ENCODE assay signal across 11 cellular contexts in the genomic region with DNA sequence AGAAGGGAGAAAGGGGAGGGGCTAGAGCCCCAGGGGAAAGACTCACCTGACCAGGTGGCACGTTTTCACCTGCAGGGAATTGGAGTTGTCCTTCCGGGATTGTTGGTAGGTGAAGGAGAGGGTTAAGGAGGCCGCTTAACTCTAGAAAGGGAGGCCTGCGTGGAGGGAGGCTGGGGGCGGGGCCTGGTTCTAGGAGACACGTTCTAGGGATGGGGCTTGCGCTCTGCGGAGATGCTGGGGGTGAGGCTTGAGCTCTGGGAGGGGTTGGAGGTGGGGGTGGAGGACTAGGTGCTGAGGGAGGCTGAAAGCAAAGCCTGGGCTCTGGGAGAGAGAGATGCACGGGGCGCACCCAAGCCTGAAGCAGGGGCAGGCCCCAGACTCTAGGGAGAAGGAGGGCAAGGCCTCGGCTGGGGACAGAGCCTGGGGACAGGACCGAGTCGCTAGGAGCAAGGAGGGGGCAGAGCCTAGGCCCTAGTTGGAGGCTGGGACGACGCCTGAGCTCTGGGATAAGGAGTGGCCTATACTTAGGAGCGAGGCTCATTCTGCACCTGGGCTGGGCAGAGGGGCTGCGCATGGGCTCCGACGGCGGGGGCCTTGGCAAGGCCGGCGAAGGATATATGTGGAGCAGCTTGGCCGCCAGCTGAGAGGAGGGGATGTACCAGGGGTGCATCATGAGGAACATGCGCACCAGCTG. TPM values are rescaled to one million over a fixed set of nuclear protein-coding genes. Genes with fewer than 3 reads are reported as not detected.
DNase-seq lines count a peak whose midpoint lies in the region; ATAC-seq and TF ChIP-seq lines count a peak whose summit lies in the region.
"Had no signal": no experiment of that assay in that cellular context is flagged by ENCODE, and none has a peak within 500 bp of the region (broad histone marks: within the 10 kb centered on the region; RNA-seq: fewer than 3 reads in every experiment).

No MANE protein-coding gene starts in this region.

- H3K4me1 Mint-ChIP-seq in activated naive CD8-positive, alpha-beta T cell treated with anti-CD3 and anti-CD28 coated beads, Interleukin-2, amount 50 U/mL, for 24 hours: peaks cover 25% of the 10 kb centered on the region
- H3K4me1 Mint-ChIP-seq in memory B cell (peaks cover 33% of the 10 kb centered on the region), type B pancreatic cell (ENCODE audit: unreplicated experiment) (peaks cover 7% of the 10 kb centered on the region)

- H3K36me3 ChIP-seq in breast epithelium (no peaks in the 10 kb centered on the region), mammary epithelial cell (ENCODE audit: insufficient read depth, low read length) (no peaks in the 10 kb centered on the region)
- H3K36me3 ChIP-seq: BE2C, SJSA1 had no signal

- peak overlapping the region; percentile 63 for H3K4me3 Mint-ChIP-seq in activated naive CD8-positive, alpha-beta T cell treated with anti-CD3 and anti-CD28 coated beads, Interleukin-2, amount 50 U/mL, for 24 hours
- peak overlapping the region; percentile 94 for H3K4me3 Mint-ChIP-seq in memory B cell
- peak overlapping the region; percentile 77 for H3K4me3 Mint-ChIP-seq in type B pancreatic cell

- CTCF ChIA-PET in mammary epithelial cell (lab: Charles Lee; ENCODE audit: low non-redundant PET): no interaction called here

- H3K9ac ChIP-seq in mammary epithelial cell (ENCODE audit: insufficient read depth, low read length): no peak overlapping the region

- ATAC-seq in activated naive CD8-positive, alpha-beta T cell treated with anti-CD3 and anti-CD28 coated beads, Interleukin-2, amount 50 U/mL, for 24 hours: no peak
- ATAC-seq in memory B cell (ENCODE audit: low read depth) (no peak), HG02973 (IDR thresholded peaks at IDR 0.05; ENCODE audit: unreplicated experiment) (no peak), left lobe of liver (no peak)

- H3K4me1 ChIP-seq in breast epithelium (peaks cover 15 to 17% of the 10 kb centered on the region in 2 donors), mammary epithelial cell (ENCODE audit: insufficient read depth, low read length) (peaks cover 19% of the 10 kb centered on the region)
- H3K4me1 ChIP-seq: BE2C had no signal

- H3K36me3 Mint-ChIP-seq in activated naive CD8-positive, alpha-beta T cell treated with anti-CD3 and anti-CD28 coated beads, Interleukin-2, amount 50 U/mL, for 24 hours (ENCODE audit: low read depth): no peaks in the 10 kb centered on the region
- peaks cover 18% of the 10 kb centered on the region for H3K36me3 Mint-ChIP-seq in memory B cell
- no peaks in the 10 kb centered on the region for H3K36me3 Mint-ChIP-seq in type B pancreatic cell

- in situ Hi-C loops in mammary epithelial cell (cut with MboI; ENCODE audit: low sequenced_read_pairs in 2 of 2): no loop called here

- WGBS in mammary epithelial cell (ENCODE audit: low coverage, missing lambda C conversion rate): 77% methylated on average over 20 of the region's 24 CpGs

- DNase-seq in breast epithelium (ENCODE audit: low spot score in 2 of 2) (no peak), mammary epithelial cell (no peak), memory B cell (ENCODE audit: low spot score in 2 of 2) (no peak), type B pancreatic cell (ENCODE audit: extremely low spot score, unreplicated experiment) (no peak), NCI-H446 treated with DMSO at 0.1 percent for 48 hours (lab: John Stamatoyannopoulos, UW) (no peak), left lobe of liver (ENCODE audit: low spot score) (no peak)
- no peak for DNase-seq in activated naive CD8-positive, alpha-beta T cell treated with anti-CD3 and anti-CD28 coated beads, Interleukin-2, amount 50 U/mL, for 24 hours
- DNase-seq: BE2C, kidney glomerular epithelial cell had no signal

- TF ChIP-seq POLR2A in breast epithelium (IDR thresholded peaks at IDR 0.05): no peak

- no peak overlapping the region for H3K27ac Mint-ChIP-seq in activated naive CD8-positive, alpha-beta T cell treated with anti-CD3 and anti-CD28 coated beads, Interleukin-2, amount 50 U/mL, for 24 hours
- H3K27ac Mint-ChIP-seq in memory B cell: peak overlapping the region; percentile 77
- no peak overlapping the region for H3K27ac Mint-ChIP-seq in type B pancreatic cell

- H3K27ac ChIP-seq in breast epithelium (peak overlapping the region in 1 of 2 donors; percentile 92), mammary epithelial cell (ENCODE audit: insufficient read depth, low read depth, low read length) (no peak overlapping the region)
- H3K27ac ChIP-seq: SJSA1 had no signal

- BruUV-seq in mammary epithelial cell (replicated peaks; lab: Mats Ljungman, UMichigan): no TSS peak

- no peaks in the 10 kb centered on the region for H3K9me3 ChIP-seq in breast epithelium
- no peaks in the 10 kb centered on the region for H3K9me3 ChIP-seq in mammary epithelial cell (replicated peaks; ENCODE audit: insufficient read depth, low read length)
- H3K9me3 ChIP-seq: BE2C had no signal

- H3K4me2 ChIP-seq in mammary epithelial cell (ENCODE audit: insufficient read depth, low read depth, low read length): no peak overlapping the region

- H3K9me3 Mint-ChIP-seq in activated naive CD8-positive, alpha-beta T cell treated with anti-CD3 and anti-CD28 coated beads, Interleukin-2, amount 50 U/mL, for 24 hours: no peaks in the 10 kb centered on the region
- H3K9me3 Mint-ChIP-seq in memory B cell (no peaks in the 10 kb centered on the region), type B pancreatic cell (no peaks in the 10 kb centered on the region)

- TF ChIP-seq CTCF in breast epithelium (IDR thresholded peaks at IDR 0.05) (no peak), mammary epithelial cell (conservative IDR thresholded peaks at IDR 0.05 in 1 of 2, IDR thresholded peaks at IDR 0.05 in 1 of 2; ENCODE audit: extremely low read depth in 1 of 2, insufficient read depth in 1 of 2, low read depth in 1 of 2, low read length in 2 of 2) (no peak), type B pancreatic cell (conservative IDR thresholded peaks at IDR 0.05) (no peak)

- no peaks in the 10 kb centered on the region for H4K20me1 ChIP-seq in mammary epithelial cell (ENCODE audit: insufficient read depth, low read length)

- intact Hi-C loops in breast epithelium (cut with DNase I; ENCODE audit: low total_unique reads): no loop called here
- intact Hi-C loops in mammary epithelial cell (cut with micrococcal nuclease): loop anchor here (2.0 to 5.0 kb wide), 3 partner anchors 53 to 189 kb away; no protein-coding TSS in a partner anchor

- H3K79me2 ChIP-seq in mammary epithelial cell (ENCODE audit: insufficient read depth, low read length): no peaks in the 10 kb centered on the region

- H3K27me3 ChIP-seq in breast epithelium: peaks cover 0 to 22% of the 10 kb centered on the region in 2 donors
- peaks cover 18% of the 10 kb centered on the region for H3K27me3 ChIP-seq in mammary epithelial cell (ENCODE audit: insufficient read depth, low read length)

- no peak overlapping the region for H2AFZ ChIP-seq in mammary epithelial cell (ENCODE audit: low read depth, low read length)

- dilution Hi-C loops in mammary epithelial cell (cut with HindIII; ENCODE audit: low sequenced_read_pairs): no loop called here

- H3K4me3 ChIP-seq in breast epithelium: peak overlapping the region; percentile 52 to 73 (median 58)
- no peak overlapping the region for H3K4me3 ChIP-seq in mammary epithelial cell (replicated peaks in 1 of 3; ENCODE audit: insufficient read depth in 1 of 3, low read depth in 2 of 3, low read length in 3 of 3)
- H3K4me3 ChIP-seq: SJSA1 had no signal

- H3K27me3 Mint-ChIP-seq in activated naive CD8-positive, alpha-beta T cell treated with anti-CD3 and anti-CD28 coated beads, Interleukin-2, amount 50 U/mL, for 24 hours: peaks cover 7% of the 10 kb centered on the region
- H3K27me3 Mint-ChIP-seq in memory B cell (no peaks in the 10 kb centered on the region), type B pancreatic cell (peaks cover 63% of the 10 kb centered on the region)

RNA-seq across cellular contexts. Expression of gene RASGRP2, which starts 2.4 kb away (rescaled TPM):
- total RNA-seq in breast epithelium (10 to 100 TPM in 2 of 3 donors, 1 to 10 TPM in 1; 10.0 to 12.5 (median 11.5) TPM), mammary epithelial cell (1 to 10 TPM in 1 of 2 donors, under 1 TPM in 1; 0.26 to 4.8 TPM), type B pancreatic cell (ENCODE audit: low replicate concordance) (3.0 and 11.7 TPM in 2 replicates), left lobe of liver (4.2 TPM)
- not detected for polyA plus RNA-seq in mammary epithelial cell
- not detected for polyA minus RNA-seq in mammary epithelial cell

RNA-seq across cellular contexts. Expression of gene PYGM, which starts 18.2 kb away (rescaled TPM):
- 1 to 10 TPM; 1.3 to 4.5 (median 3.4) TPM for total RNA-seq in breast epithelium
- total RNA-seq in mammary epithelial cell: 1 to 10 TPM in 1 of 2 donors, under 1 TPM in 1; 0.50 to 1.1 TPM
- 0.06 TPM for polyA plus RNA-seq in mammary epithelial cell
- polyA minus RNA-seq in mammary epithelial cell: not detected
- 2.0 and 239 TPM in 2 replicates for total RNA-seq in type B pancreatic cell (ENCODE audit: low replicate concordance)
- total RNA-seq in left lobe of liver: 0.28 TPM

RNA-seq across cellular contexts. Expression of gene NRXN2, which starts 18.5 kb away (rescaled TPM):
- total RNA-seq in breast epithelium (1 to 10 TPM; 1.8 to 4.3 (median 3.5) TPM), mammary epithelial cell (10 to 100 TPM in 1 of 2 donors, 1 to 10 TPM in 1; 4.5 to 18.8 TPM), type B pancreatic cell (ENCODE audit: low replicate concordance) (12.7 and 22.1 TPM in 2 replicates), left lobe of liver (0.98 TPM)
- polyA plus RNA-seq in mammary epithelial cell: 0.01 TPM
- not detected for polyA minus RNA-seq in mammary epithelial cell
- total RNA-seq: SJSA1 had no signal

RNA-seq across cellular contexts. Expression of gene SF1, which starts 36.8 kb away (rescaled TPM):
- total RNA-seq in breast epithelium: 100 to 1,000 TPM; 264 to 293 (median 277) TPM
- 100 to 1,000 TPM; 115 to 294 TPM for total RNA-seq in mammary epithelial cell
- 79.4 TPM for polyA plus RNA-seq in mammary epithelial cell
- polyA minus RNA-seq in mammary epithelial cell: 212 TPM
- 315 and 450 TPM in 2 replicates for total RNA-seq in type B pancreatic cell (ENCODE audit: low replicate concordance)
- 104 TPM for total RNA-seq in left lobe of liver

Comparison
In these comparisons a context has a peak if more than half of its experiments do, and no peak if none do; other contexts are left out.
1. H3K4me3 ChIP-seq: peak in breast epithelium (3 of 3); none in mammary epithelial cell (0 of 3).
2. Peak in every context shown above with its lines, with median percentiles within 50 percentile points of each other: H3K4me3 Mint-ChIP-seq.